Comparison of ENCODE assay signal across 9 cellular contexts in genomic region chr3:10366681-10367101, GRCh38. TPM values are rescaled to one million over a fixed set of nuclear protein-coding genes. Genes with fewer than 3 reads are reported as not detected.
A peak's percentile ranks its signal among the peaks of the same experiment; 100 is the strongest.
DNase-seq lines count a peak whose midpoint lies in the region; ATAC-seq and TF ChIP-seq lines count a peak whose summit lies in the region.
"Had no signal": no experiment of that assay in that cellular context is flagged by ENCODE, and none has a peak within 500 bp of the region (broad histone marks: within the 10 kb centered on the region; RNA-seq: fewer than 3 reads in every experiment).

No MANE protein-coding gene starts in this region.

- H3K27ac ChIP-seq in H9 (ENCODE audit: insufficient read length, low read depth, low read length) = no peak overlapping the region

- no peak overlapping the region for H3T11ph ChIP-seq in H9 (ENCODE audit: low read length)

- no peak overlapping the region for H2AFZ ChIP-seq in H9 (ENCODE audit: low read length)

- no CpG with 5 or more reads among the region's 7 CpGs for whole genome bisulfite sequencing in H9 (ENCODE audit: extremely low coverage, insufficient read length, low lambda C conversion rate)

- H2BK12ac ChIP-seq in H9 (ENCODE audit: insufficient read length, low read depth, low read length) = no peak overlapping the region

- no peak overlapping the region for H4K8ac ChIP-seq in H9 (replicated peaks; ENCODE audit: insufficient read length, low read depth, low read length)

- H2BK120ac ChIP-seq in H9 (ENCODE audit: low read depth, low read length, poor library complexity, severe bottlenecking) = no peak overlapping the region

- no peak overlapping the region for H3K9ac ChIP-seq in H9 (ENCODE audit: extremely low read depth, insufficient read length, low read length)

- ATAC-seq in HG02938 (IDR thresholded peaks at IDR 0.05; ENCODE audit: unreplicated experiment) = no peak

- no peak overlapping the region for H3K56ac ChIP-seq in H9 (ENCODE audit: insufficient read length, low read depth, low read length)

- no peak overlapping the region for H3K14ac ChIP-seq in H9 (ENCODE audit: insufficient read depth, low read length)

- peaks cover 20% of the 10 kb centered on the region for H3K4me1 Mint-ChIP-seq in glutamatergic neuron (ENCODE audit: low read depth, unreplicated experiment)
- peaks cover 17 to 21% of the 10 kb centered on the region in 2 experiments for H3K4me1 Mint-ChIP-seq in H9
- H3K4me1 Mint-ChIP-seq: activated naive CD8-positive, alpha-beta T cell treated with anti-CD3 and anti-CD28 coated beads, Interleukin-2, amount 10 ng/mL, durations not matched to agents 7 days and 5 days had no signal

- H3K79me1 ChIP-seq in H9 (ENCODE audit: insufficient read depth, low read depth, low read length, poor library complexity, severe bottlenecking) = no peaks in the 10 kb centered on the region

- no peak overlapping the region for H2BK5ac ChIP-seq in H9 (ENCODE audit: insufficient read length, low read length)

- H3K36me3 Mint-ChIP-seq in glutamatergic neuron (ENCODE audit: unreplicated experiment) (peaks cover 21% of the 10 kb centered on the region), H9 (ENCODE audit: insufficient read depth in 1 of 3, low read depth in 3 of 3) (peaks cover 3 to 4% (median 4%) of the 10 kb centered on the region in 3 experiments; a peak in 5 of 7 replicates)
- H3K36me3 Mint-ChIP-seq: activated naive CD8-positive, alpha-beta T cell treated with anti-CD3 and anti-CD28 coated beads, Interleukin-2, amount 10 ng/mL, durations not matched to agents 7 days and 5 days had no signal

- H3K4ac ChIP-seq in H9 (ENCODE audit: low read depth, low read length) = no peak overlapping the region

- H3K27me3 Mint-ChIP-seq in glutamatergic neuron (ENCODE audit: unreplicated experiment) (peaks cover 2% of the 10 kb centered on the region), H9 (ENCODE audit: low read depth) (peaks cover 5% of the 10 kb centered on the region)

- no peaks in the 10 kb centered on the region for H3K23me2 ChIP-seq in H9 (ENCODE audit: insufficient read length, low read depth, low read length, poor library complexity, severe bottlenecking)

- no peaks in the 10 kb centered on the region for H3K79me2 ChIP-seq in H9 (ENCODE audit: insufficient read depth, low read length)

- no peak overlapping the region for H2BK20ac ChIP-seq in H9 (ENCODE audit: low read depth, low read length, poor library complexity, severe bottlenecking)

- H3K4me3 Mint-ChIP-seq in glutamatergic neuron (ENCODE audit: unreplicated experiment) = no peak overlapping the region
- H3K4me3 Mint-ChIP-seq in H9 = no peak overlapping the region
- H3K4me3 Mint-ChIP-seq: activated naive CD8-positive, alpha-beta T cell treated with anti-CD3 and anti-CD28 coated beads, Interleukin-2, amount 10 ng/mL, durations not matched to agents 7 days and 5 days had no signal

- no peaks in the 10 kb centered on the region; the same call in 1 of the 2 replicates for H3K4me1 ChIP-seq in H9 (ENCODE audit: insufficient read depth, low read length)

- no peaks in the 10 kb centered on the region for H3K27me3 ChIP-seq in H9 (ENCODE audit: insufficient read depth, low read length)

- no peaks in the 10 kb centered on the region for H4K20me1 ChIP-seq in H9 (ENCODE audit: control insufficient read depth, insufficient read depth, insufficient read length)

- H3K18ac ChIP-seq in H9 (ENCODE audit: insufficient read length, low read depth, low read length) = no peak overlapping the region

- no peak overlapping the region for H4K91ac ChIP-seq in H9 (ENCODE audit: insufficient read length, low read depth, low read length)

- no peak overlapping the region for H2BK15ac ChIP-seq in H9 (ENCODE audit: low read depth, low read length)

- TF ChIP-seq CTCF in glutamatergic neuron (IDR thresholded peaks at IDR 0.05; ENCODE audit: partially characterized antibody, unreplicated experiment) (no peak), H9 (conservative IDR thresholded peaks at IDR 0.05) (no peak)

- DNase-seq in activated CD4-positive, alpha-beta T cell treated with anti-CD3 and anti-CD28 coated beads for 4 hours = peak; percentile 20 to 23
- DNase-seq in activated CD4-positive, alpha-beta T cell treated with anti-CD3 and anti-CD28 coated beads, Interleukin-2, amount 50 U/mL, for 1 hour = no peak
- DNase-seq in activated CD4-positive, alpha-beta T cell treated with anti-CD3 and anti-CD28 coated beads, Interleukin-2, amount 50 U/mL, for 48 hours = peak; percentile 68 to 77
- DNase-seq in glutamatergic neuron (no peak), SK-N-DZ (ENCODE audit: low spot score) (no peak), H9 (no peak)
- peak; percentile 30 to 55 for DNase-seq in stimulated activated CD8-positive, alpha-beta memory T cell treated with anti-CD3 and anti-CD28 coated beads, Interleukin-7, amount 100 ng/mL, for 48 hours (ENCODE audit: extremely low read depth in 1 of 2, low read depth in 1 of 2)
- DNase-seq: activated naive CD8-positive, alpha-beta T cell treated with anti-CD3 and anti-CD28 coated beads, Interleukin-2, amount 10 ng/mL, durations not matched to agents 7 days and 5 days had no signal

- no peak overlapping the region for H2AK5ac ChIP-seq in H9 (ENCODE audit: insufficient read length, low read length)

- H3K23ac ChIP-seq in H9 (ENCODE audit: insufficient read length, low read depth, low read length) = no peak overlapping the region

- H3K27ac Mint-ChIP-seq in glutamatergic neuron (ENCODE audit: unreplicated experiment) = peak overlapping the region; percentile 39
- H3K27ac Mint-ChIP-seq in H9 = peak overlapping the region in 1 of 3 experiments; percentile 11; a peak in 2 of 7 replicates
- H3K27ac Mint-ChIP-seq: activated naive CD8-positive, alpha-beta T cell treated with anti-CD3 and anti-CD28 coated beads, Interleukin-2, amount 10 ng/mL, durations not matched to agents 7 days and 5 days had no signal

- H4K5ac ChIP-seq in H9 (ENCODE audit: insufficient read length, low read depth, low read length) = no peak overlapping the region

- no peaks in the 10 kb centered on the region for H3K9me3 ChIP-seq in H9 (ENCODE audit: control insufficient read depth, low read depth, low read length)

- H3K9me3 Mint-ChIP-seq in glutamatergic neuron (ENCODE audit: unreplicated experiment) = peaks cover 9% of the 10 kb centered on the region
- peaks cover 3 to 5% of the 10 kb centered on the region in 2 experiments; a peak in 3 of 5 replicates for H3K9me3 Mint-ChIP-seq in H9

- no peak overlapping the region for H3K4me2 ChIP-seq in H9 (ENCODE audit: insufficient read depth, insufficient read length, low read length)

RNA-seq across cellular contexts. Expression of gene SEC13, which starts 45.8 kb away (rescaled TPM):
- 109 TPM for total RNA-seq in glutamatergic neuron (ENCODE audit: unreplicated experiment)
- 162 and 174 TPM in 2 replicates for polyA plus RNA-seq in SK-N-DZ (2014; cell fraction: cytosol; rRNA removed)
- polyA plus RNA-seq in SK-N-DZ (2014; cell fraction: nucleus; rRNA removed) = 140 and 149 TPM in 2 replicates
- 131 TPM in 2 replicates for total RNA-seq in H9 (2021)

Comparison
In these comparisons a context has a peak if more than half of its experiments do, and no peak if none do; other contexts are left out.
1. DNase-seq: peak in activated CD4-positive, alpha-beta T cell treated with anti-CD3 and anti-CD28 coated beads for 4 hours (2 of 2), activated CD4-positive, alpha-beta T cell treated with anti-CD3 and anti-CD28 coated beads, Interleukin-2, amount 50 U/mL, for 48 hours (2 of 2) and stimulated activated CD8-positive, alpha-beta memory T cell treated with anti-CD3 and anti-CD28 coated beads, Interleukin-7, amount 100 ng/mL, for 48 hours (2 of 2); none in activated CD4-positive, alpha-beta T cell treated with anti-CD3 and anti-CD28 coated beads, Interleukin-2, amount 50 U/mL, for 1 hour (single experiment), glutamatergic neuron (single experiment), SK-N-DZ (single experiment) and H9 (single experiment).